In the genomic region with DNA sequence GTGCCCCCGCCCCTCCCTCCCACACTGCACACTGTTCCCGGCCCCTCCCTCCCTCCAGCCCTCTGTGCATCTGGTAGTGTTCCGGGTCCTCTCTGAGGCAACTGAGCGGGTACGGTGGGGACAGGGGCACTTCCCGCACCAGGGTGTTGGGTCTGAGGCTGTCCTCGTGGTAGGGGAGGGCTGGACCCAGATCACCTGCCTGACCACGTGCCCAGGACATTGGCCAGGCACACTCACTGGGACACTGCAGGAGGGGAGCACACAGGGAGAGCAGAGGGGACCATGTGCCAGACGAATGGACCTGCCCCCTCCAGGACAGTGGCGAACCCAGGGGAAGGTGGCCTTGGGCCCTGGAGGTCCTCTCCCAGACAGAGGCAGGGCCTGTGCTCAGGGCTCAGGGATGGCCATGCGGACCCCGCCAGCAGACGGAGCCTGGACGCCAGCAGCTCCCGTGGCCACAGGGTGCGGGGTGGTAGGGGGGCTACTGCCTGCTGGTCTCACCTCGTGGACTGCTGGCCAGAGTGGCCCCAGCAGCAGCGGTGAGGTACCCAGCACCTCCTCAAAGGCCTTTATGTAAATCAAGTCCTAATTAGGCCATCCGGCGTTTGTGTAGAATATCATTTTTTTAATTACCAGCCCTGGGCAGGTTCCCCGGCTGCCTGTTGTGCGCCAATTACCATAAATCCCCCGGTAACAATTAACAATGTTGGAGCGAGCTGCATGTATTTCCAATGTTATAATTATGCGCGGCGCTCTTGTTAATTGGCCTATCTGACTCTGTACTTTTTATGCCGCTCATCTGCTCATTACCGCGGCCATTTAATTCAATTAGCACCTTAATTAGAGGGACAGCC, we compare ENCODE assay signal across 1 cellular context.
TF ChIP-seq lines count a peak whose summit lies in the region.

No MANE protein-coding gene starts in this region.

TF ChIP-seq in HEK293, 187 proteins besides CTCF, POLR2A, EP300 and RAD21:
- no peak for TF ChIP-seq ZBTB7A (tag by site-specific recombination; IDR thresholded peaks at IDR 0.05; ENCODE audit: low read depth)
- TF ChIP-seq GLIS2 (tag by site-specific recombination; IDR thresholded peaks at IDR 0.05), result peak; percentile 31
